ENCODE assay signal across 32 cellular contexts in the genomic region with DNA sequence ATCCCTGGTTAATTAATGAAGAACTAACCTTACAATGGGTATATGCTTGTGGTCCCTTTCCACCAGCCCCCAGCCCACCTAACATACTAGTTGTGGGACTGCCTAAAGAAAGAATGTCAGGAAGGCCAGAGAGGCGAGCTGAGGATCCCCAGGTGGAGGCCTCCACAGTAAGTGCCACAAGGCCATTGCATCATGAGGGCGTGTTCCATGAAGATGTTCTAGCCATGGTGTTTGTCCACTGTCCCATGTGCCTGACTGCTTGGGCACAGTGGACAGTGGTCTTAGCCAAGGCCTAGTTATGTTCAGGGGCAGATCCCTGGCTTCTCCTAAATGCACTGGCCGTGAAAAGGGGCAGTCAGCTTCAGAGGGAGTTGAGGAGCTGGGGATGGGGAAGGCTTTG. TPM values are rescaled to one million over a fixed set of nuclear protein-coding genes. Genes with fewer than 3 reads are reported as not detected.
"Had no signal": no experiment of that assay in that cellular context is flagged by ENCODE, and none has a peak within 500 bp of the region (broad histone marks: within the 10 kb centered on the region; RNA-seq: fewer than 3 reads in every experiment).

No MANE protein-coding gene starts in this region.

- H3K27ac ChIP-seq: neutrophil, pancreas, psoas muscle, skin epidermis, spleen, stomach, thoracic aorta, thyroid gland, tibial nerve, upper lobe of left lung, vagina had no signal

- ATAC-seq: naive thymus-derived CD4-positive, alpha-beta T cell; natural killer cell; pancreas; psoas muscle; right cardiac atrium; sciatic nerve; stimulated activated naive B cell treated with anti-CD40 and anti-IgM and Interleukin-4, amounts not matched to agents 10 μg/mL and 1 μg/mL and 100 μg/mL, for 72 hours had no signal

- H3K4me1 Mint-ChIP-seq: nephron had no signal

- H3K27ac Mint-ChIP-seq: natural killer cell; nephron; progenitor cell of endocrine pancreas; stimulated activated naive CD8-positive, alpha-beta T cell treated with anti-CD3 and anti-CD28 coated beads, Interleukin-15, Interleukin-2, amounts not matched to agents 100 ng/mL and 50 ng/mL, for 24 hours had no signal

- H3K9me3 ChIP-seq: neutrophil, pancreas, psoas muscle, stomach, thoracic aorta, thyroid gland, upper lobe of left lung, vagina had no signal

- H3K27me3 Mint-ChIP-seq: naive thymus-derived CD4-positive, alpha-beta T cell; progenitor cell of endocrine pancreas; stimulated activated naive B cell treated with anti-CD40 and anti-IgM and Interleukin-4, amounts not matched to agents 10 μg/mL and 1 μg/mL and 100 μg/mL, for 72 hours; stimulated activated naive CD8-positive, alpha-beta T cell treated with anti-CD3 and anti-CD28 coated beads, Interleukin-15, Interleukin-2, amounts not matched to agents 100 ng/mL and 50 ng/mL, for 24 hours had no signal

- H3K4me3 ChIP-seq: pancreas, psoas muscle, skin epidermis, smooth muscle cell, spleen, stomach, thoracic aorta, thyroid gland, tibial nerve, upper lobe of left lung, vagina had no signal

- H3K36me3 ChIP-seq: thoracic aorta, vagina had no signal

- DNase-seq: naive thymus-derived CD4-positive, alpha-beta T cell; natural killer cell; nucleus accumbens; pancreas; posterior cingulate gyrus; psoas muscle; right cardiac atrium; spleen; stimulated activated CD4-positive, alpha-beta T cell treated with anti-CD3 and anti-CD28 coated beads, Interleukin-12 subunit alpha, Interleukin-12 subunit beta, amount 100 ng/mL, for 4 hours; stimulated activated CD4-positive, alpha-beta T cell treated with anti-CD3 and anti-CD28 coated beads, Interleukin-1b, Interleukin-23, amount 100 ng/mL, for 48 hours; stimulated activated CD4-positive, alpha-beta T cell treated with anti-CD3 and anti-CD28 coated beads, Interleukin-4, amount 100 ng/mL, for 1 hour; stimulated activated CD4-positive, alpha-beta T cell treated with anti-CD3 and anti-CD28 coated beads, Interleukin-4, amount 100 ng/mL, for 4 hours; stimulated activated CD8-positive, alpha-beta memory T cell treated with anti-CD3 and anti-CD28 coated beads, Interleukin-4, amount 100 ng/mL, for 48 hours; stimulated activated naive B cell treated with anti-CD40 and anti-IgM and Interleukin-4, amounts not matched to agents 10 μg/mL and 1 μg/mL and 100 μg/mL, for 72 hours; stimulated activated naive CD4-positive, alpha-beta T cell treated with Interleukin-2 at 50 U/mL for 16 hours; stomach; thyroid gland; trophoblast cell; upper lobe of left lung had no signal

- FAIRE-seq: pancreas had no signal

- H3K4me1 ChIP-seq: pancreas, psoas muscle, stomach, tibial nerve, upper lobe of left lung, vagina had no signal

- H3K36me3 Mint-ChIP-seq: natural killer cell had no signal

- H3K9me3 Mint-ChIP-seq: natural killer cell; stimulated activated naive CD8-positive, alpha-beta T cell treated with anti-CD3 and anti-CD28 coated beads, Interleukin-15, Interleukin-2, amounts not matched to agents 100 ng/mL and 50 ng/mL, for 24 hours had no signal

- H3K4me3 Mint-ChIP-seq: naive thymus-derived CD4-positive, alpha-beta T cell; natural killer cell; nephron; stimulated activated naive B cell treated with anti-CD40 and anti-IgM and Interleukin-4, amounts not matched to agents 10 μg/mL and 1 μg/mL and 100 μg/mL, for 72 hours; stimulated activated naive CD8-positive, alpha-beta T cell treated with anti-CD3 and anti-CD28 coated beads, Interleukin-15, Interleukin-2, amounts not matched to agents 100 ng/mL and 50 ng/mL, for 24 hours had no signal

- H3K4me2 ChIP-seq: smooth muscle cell had no signal

- H3K27me3 ChIP-seq: neutrophil, pancreas, spleen, stomach, thyroid gland, tibial nerve, upper lobe of left lung, vagina had no signal

RNA-seq across cellular contexts. Expression of gene BTNL8, which starts 59.0 kb away (rescaled TPM):
- total RNA-seq: naive thymus-derived CD4-positive, alpha-beta T cell; osteocyte; progenitor cell of endocrine pancreas; renal cortical epithelial cell; smooth muscle cell; thoracic aorta; tibial nerve; vagina had no signal
- polyA plus RNA-seq: naive thymus-derived CD4-positive, alpha-beta T cell; neural cell; smooth muscle cell had no signal
